30 cellular contexts compared by ENCODE assay signal in genomic region chr2:40361478-40361877, GRCh38.
DNase-seq lines count a peak whose midpoint lies in the region; ATAC-seq and TF ChIP-seq lines count a peak whose summit lies in the region.
"Had no signal": no experiment of that assay in that cellular context is flagged by ENCODE, and none has a peak within 500 bp of the region (broad histone marks: within the 10 kb centered on the region; RNA-seq: fewer than 3 reads in every experiment).

No MANE protein-coding gene starts in this region.

- peak overlapping the region; percentile 80; the same call in 1 of the 2 replicates for H3K27ac Mint-ChIP-seq in HFFc6
- H3K27ac Mint-ChIP-seq: activated naive CD8-positive, alpha-beta T cell treated with anti-CD3 and anti-CD28 coated beads, Interleukin-2, amount 50 U/mL, for 24 hours; activated T-cell treated with anti-CD3 and anti-CD28 coated beads, Interleukin-2, amount 50 U/mL, for 72 hours; stimulated activated naive CD8-positive, alpha-beta T cell treated with anti-CD3 and anti-CD28 coated beads, Interleukin-15, Interleukin-2, amounts not matched to agents 100 ng/mL and 50 ng/mL, for 24 hours had no signal

- H3K27me3 Mint-ChIP-seq in HFFc6 (ENCODE audit: insufficient read depth) = no peaks in the 10 kb centered on the region
- H3K27me3 Mint-ChIP-seq: stimulated activated naive CD8-positive, alpha-beta T cell treated with anti-CD3 and anti-CD28 coated beads, Interleukin-15, Interleukin-2, amounts not matched to agents 100 ng/mL and 50 ng/mL, for 24 hours had no signal

- H3K36me3 Mint-ChIP-seq in HFFc6 (ENCODE audit: low read depth) = no peaks in the 10 kb centered on the region; the same call in 1 of the 2 replicates

- H3K4me1 ChIP-seq in cardiac muscle cell (ENCODE audit: low read depth) (peaks cover 45% of the 10 kb centered on the region), transverse colon (peaks cover 0 to 11% (median 0%) of the 10 kb centered on the region in 4 donors)
- H3K4me1 ChIP-seq: pancreas had no signal

- H3K4me1 Mint-ChIP-seq in HFFc6 (ENCODE audit: low read depth) = peaks cover 95% of the 10 kb centered on the region

- no peaks in the 10 kb centered on the region for H3K9me3 ChIP-seq in cardiac muscle cell (ENCODE audit: low read depth)
- no peaks in the 10 kb centered on the region for H3K9me3 ChIP-seq in transverse colon
- H3K9me3 ChIP-seq: BE2C, pancreas, thoracic aorta, vagina had no signal

- intact Hi-C loops in Right ventricle myocardium inferior (cut with DNase I) = loop anchor here (10.0 kb wide), 1 partner anchor 153 kb away; no protein-coding TSS in a partner anchor
- intact Hi-C loops in transverse colon (cut with DNase I; ENCODE audit: low total_unique reads) = no loop called here

- H3K27ac ChIP-seq in cardiac muscle cell (peak overlapping the region; percentile 17), transverse colon (peak overlapping the region; percentile 2 to 71 (median 36))
- H3K27ac ChIP-seq: pancreas, thoracic aorta, vagina had no signal

- WGBS in transverse colon (ENCODE audit: low coverage in 1 of 2), 2 donors = 76 to 81% methylated on average over 4 of the region's 4 CpGs

- no peak for TF ChIP-seq POLR2A in transverse colon (IDR thresholded peaks at IDR 0.05)

- TF ChIP-seq EP300 in transverse colon (IDR thresholded peaks at IDR 0.05; ENCODE audit: low read depth) = no peak

- H3K4me3 Mint-ChIP-seq in HFFc6 = no peak overlapping the region
- H3K4me3 Mint-ChIP-seq: activated naive CD8-positive, alpha-beta T cell treated with anti-CD3 and anti-CD28 coated beads, Interleukin-2, amount 50 U/mL, for 24 hours; activated T-cell treated with anti-CD3 and anti-CD28 coated beads, Interleukin-2, amount 50 U/mL, for 72 hours; neural crest cell; stimulated activated naive CD8-positive, alpha-beta T cell treated with anti-CD3 and anti-CD28 coated beads, Interleukin-15, Interleukin-2, amounts not matched to agents 100 ng/mL and 50 ng/mL, for 24 hours had no signal

- DNase-seq in cardiac muscle cell (ENCODE audit: low read depth in 1 of 2, low spot score in 1 of 2) = no peak
- DNase-seq in Right ventricle myocardium inferior (ENCODE audit: missing footprints) = no peak
- no peak for DNase-seq in HFFc6
- DNase-seq in NCI-H524 treated with DMSO at 0.1 percent for 48 hours (lab: John Stamatoyannopoulos, UW) = peak; percentile 37
- DNase-seq in transverse colon = no peak
- no peak for DNase-seq in NCI-H2171 treated with DMSO at 0.1 percent for 48 hours (lab: John Stamatoyannopoulos, UW)
- DNase-seq in foreskin fibroblast = no peak
- DNase-seq: activated CD4-positive, alpha-beta T cell treated with anti-CD3 and anti-CD28 coated beads, Interleukin-2, amount 50 U/mL, for 48 hours; activated CD4-positive, CD25-positive, alpha-beta regulatory T cell treated with anti-CD3 and anti-CD28 coated beads, Interleukin-2, amount 50 U/mL, for 72 hours; activated naive CD4-positive, alpha-beta T cell; activated naive CD8-positive, alpha-beta T cell treated with anti-CD3 and anti-CD28 coated beads, Interleukin-2, amount 50 U/mL, for 24 hours; activated T-cell treated with anti-CD3 and anti-CD28 coated beads, Interleukin-2, amount 50 U/mL, for 72 hours; BE2C; effector memory CD4-positive, alpha-beta T cell; glutamatergic neuron; mesendoderm; NCI-H1694 treated with DMSO at 0.1 percent for 48 hours; NCI-H226; pancreas; retina; SHP77 treated with DMSO at 0.1 percent for 48 hours; stimulated activated CD4-positive, alpha-beta T cell treated with anti-CD3 and anti-CD28 coated beads, Interleukin-1b, Interleukin-23, amount 100 ng/mL, for 48 hours had no signal

- in situ Hi-C loops in transverse colon (cut with MboI; ENCODE audit: low pct_ligation_motif_present in 1 of 4, low pct_unique_long_range_greater_than_20kb in 1 of 4, low sequenced_read_pairs in 3 of 4) = no loop called here

- H3K36me3 ChIP-seq in cardiac muscle cell (no peaks in the 10 kb centered on the region), transverse colon (no peaks in the 10 kb centered on the region)
- H3K36me3 ChIP-seq: BE2C, pancreas, thoracic aorta, vagina had no signal

- H3K27me3 ChIP-seq in cardiac muscle cell (no peaks in the 10 kb centered on the region), transverse colon (no peaks in the 10 kb centered on the region)
- H3K27me3 ChIP-seq: BE2C, pancreas, vagina had no signal

- ATAC-seq in Right ventricle myocardium inferior = no peak
- ATAC-seq: activated naive CD8-positive, alpha-beta T cell treated with anti-CD3 and anti-CD28 coated beads, Interleukin-2, amount 50 U/mL, for 24 hours; activated T-cell treated with anti-CD3 and anti-CD28 coated beads, Interleukin-2, amount 50 U/mL, for 72 hours; HCT116; left lobe of liver; Panc1; pancreas had no signal

- H3K4me3 ChIP-seq in cardiac muscle cell (no peak overlapping the region), transverse colon (no peak overlapping the region), foreskin fibroblast (ENCODE audit: low read depth in 1 of 2, low read length in 2 of 2) (no peak overlapping the region)
- H3K4me3 ChIP-seq: coronary artery, pancreas, thoracic aorta, vagina had no signal

- TF ChIP-seq CTCF in cardiac muscle cell (IDR thresholded peaks at IDR 0.05; ENCODE audit: low read depth, low read length) (no peak), HFFc6 (IDR thresholded peaks at IDR 0.05) (no peak), transverse colon (IDR thresholded peaks at IDR 0.05) (no peak), foreskin fibroblast (IDR thresholded peaks at IDR 0.05; ENCODE audit: low read depth, low read length) (no peak)

- H3K9me3 Mint-ChIP-seq in HFFc6 = no peaks in the 10 kb centered on the region
- H3K9me3 Mint-ChIP-seq: activated naive CD8-positive, alpha-beta T cell treated with anti-CD3 and anti-CD28 coated beads, Interleukin-2, amount 50 U/mL, for 24 hours; activated T-cell treated with anti-CD3 and anti-CD28 coated beads, Interleukin-2, amount 50 U/mL, for 72 hours; neural crest cell; stimulated activated naive CD8-positive, alpha-beta T cell treated with anti-CD3 and anti-CD28 coated beads, Interleukin-15, Interleukin-2, amounts not matched to agents 100 ng/mL and 50 ng/mL, for 24 hours had no signal
